27 cellular contexts compared by ENCODE assay signal in genomic region chr1:165858928-165859845, GRCh38. TPM values are rescaled to one million over a fixed set of nuclear protein-coding genes. Genes with fewer than 3 reads are reported as not detected.
DNase-seq lines count a peak whose midpoint lies in the region; ATAC-seq, FAIRE-seq and TF ChIP-seq lines count a peak whose summit lies in the region.
"Had no signal": no experiment of that assay in that cellular context is flagged by ENCODE, and none has a peak within 500 bp of the region (broad histone marks: within the 10 kb centered on the region; RNA-seq: fewer than 3 reads in every experiment).

No MANE protein-coding gene starts in this region.

- H3K27me3 ChIP-seq in GM23248 (replicated peaks; ENCODE audit: insufficient read depth) (no peaks in the 10 kb centered on the region), astrocyte (ENCODE audit: insufficient read depth, low read length) (no peaks in the 10 kb centered on the region), body of pancreas (no peaks in the 10 kb centered on the region)
- H3K27me3 ChIP-seq: spleen, testis had no signal

- H3K9me3 ChIP-seq in GM23248 (ENCODE audit: low read depth) (no peaks in the 10 kb centered on the region), astrocyte (ENCODE audit: insufficient read depth, low read depth, low read length) (no peaks in the 10 kb centered on the region), body of pancreas (no peaks in the 10 kb centered on the region)
- H3K9me3 ChIP-seq: spleen, testis had no signal

- no peak overlapping the region for H2AFZ ChIP-seq in GM23248
- no peak overlapping the region for H2AFZ ChIP-seq in astrocyte (ENCODE audit: low read depth, low read length)

- H3K9me3 Mint-ChIP-seq in astrocyte (ENCODE audit: unreplicated experiment) (no peaks in the 10 kb centered on the region), nephron progenitor cell (peaks cover 16% of the 10 kb centered on the region)
- no peaks in the 10 kb centered on the region for H3K9me3 Mint-ChIP-seq in activated CD4-positive, alpha-beta memory T cell treated with anti-CD3 and anti-CD28 coated beads for 36 hours
- H3K9me3 Mint-ChIP-seq: activated B cell treated with CpG ODN at 0.5 μM for 24 hours; activated naive CD8-positive, alpha-beta T cell treated with anti-CD3 and anti-CD28 coated beads for 36 hours; CD4-positive, CD25-positive, alpha-beta regulatory T cell had no signal

- FAIRE-seq in astrocyte (lab: Jason Lieb, UNC) (no peak), GM12891 (lab: Jason Lieb, UNC) (no peak)

- CTCF ChIA-PET in activated CD4-positive, alpha-beta memory T cell treated with anti-CD3 and anti-CD28 coated beads for 36 hours (lab: Charles Lee), result no interaction called here

- H3K27ac Mint-ChIP-seq in astrocyte (ENCODE audit: unreplicated experiment) (peak overlapping the region; percentile 67), nephron progenitor cell (peak overlapping the region; percentile 25)
- no peak overlapping the region for H3K27ac Mint-ChIP-seq in activated CD4-positive, alpha-beta memory T cell treated with anti-CD3 and anti-CD28 coated beads for 36 hours
- H3K27ac Mint-ChIP-seq: activated B cell treated with CpG ODN at 0.5 μM for 24 hours; activated naive CD8-positive, alpha-beta T cell treated with anti-CD3 and anti-CD28 coated beads for 36 hours had no signal

- H3K4me1 ChIP-seq in GM23248 (ENCODE audit: insufficient read depth) (peaks cover 50% of the 10 kb centered on the region), astrocyte (ENCODE audit: insufficient read depth, low read length) (peaks cover 12% of the 10 kb centered on the region), body of pancreas (peaks cover 55% of the 10 kb centered on the region)
- H3K4me1 ChIP-seq: testis had no signal

- H4K20me1 ChIP-seq in GM23248 (ENCODE audit: insufficient read depth) (no peaks in the 10 kb centered on the region; the same call in 1 of the 2 replicates), astrocyte (ENCODE audit: insufficient read depth, low read length) (peaks cover 72% of the 10 kb centered on the region)

- TF ChIP-seq POLR2A in body of pancreas (IDR thresholded peaks at IDR 0.05) (no peak), GM12891 (IDR thresholded peaks at IDR 0.05; ENCODE audit: low read depth, low read length) (no peak)

- TF ChIP-seq CTCF in astrocyte (IDR thresholded peaks at IDR 0.05; ENCODE audit: insufficient read depth, low read depth, low read length) (no peak), nephron progenitor cell (IDR thresholded peaks at IDR 0.05) (no peak), body of pancreas (IDR thresholded peaks at IDR 0.05) (no peak)

- H3K27ac ChIP-seq in GM23248, result 0 out of 2 replicates have a peak overlapping the region, but pooled peaks have one; percentile 14
- H3K27ac ChIP-seq in astrocyte (ENCODE audit: low read depth, low read length), result no peak overlapping the region
- H3K27ac ChIP-seq in body of pancreas, result peak overlapping the region in 1 of 4 donors; percentile 38
- H3K27ac ChIP-seq: epithelial cell of prostate, spleen, testis had no signal

- peak; percentile 25 for DNase-seq in AG20443 (ENCODE audit: low spot score)
- peak; percentile 20 for DNase-seq in GM23248
- peak; percentile 42 for DNase-seq in astrocyte (ENCODE audit: low read depth)
- no peak for DNase-seq in nephron progenitor cell
- DNase-seq in body of pancreas, result no peak
- DNase-seq in GM12891 (ENCODE audit: insufficient read length, low spot score), result no peak
- DNase-seq in stimulated activated CD4-positive, alpha-beta T cell treated with anti-CD3 and anti-CD28 coated beads, Interleukin-4, amount 100 ng/mL, for 24 hours, result no peak
- no peak for DNase-seq in activated CD4-positive, alpha-beta memory T cell treated with anti-CD3 and anti-CD28 coated beads for 36 hours
- DNase-seq: activated B cell treated with CpG ODN at 0.5 μM for 24 hours; activated CD4-positive, alpha-beta T cell treated with anti-CD3 and anti-CD28 coated beads, Interleukin-2, amount 50 U/mL, for 48 hours; activated effector memory CD4-positive, alpha-beta T cell treated with Interleukin-2 at 50 U/mL for 16 hours; activated naive CD8-positive, alpha-beta T cell treated with anti-CD3 and anti-CD28 coated beads for 36 hours; CD4-positive, CD25-positive, alpha-beta regulatory T cell; cerebellar nuclear complex; GF-D8; GOT3; head of caudate nucleus; KBM-7; naive B cell; nucleus accumbens; RPMI8226; spleen; stimulated activated CD4-positive, alpha-beta T cell treated with anti-CD3 and anti-CD28 coated beads, Interleukin-4, amount 100 ng/mL, for 4 hours; stimulated activated naive CD4-positive, alpha-beta T cell; T-helper 9 cell; testis had no signal

- ATAC-seq in body of pancreas, result no peak

- H3K4me1 Mint-ChIP-seq in astrocyte (ENCODE audit: low read depth, unreplicated experiment), result peaks cover 63% of the 10 kb centered on the region
- peaks cover 56% of the 10 kb centered on the region for H3K4me1 Mint-ChIP-seq in nephron progenitor cell
- H3K4me1 Mint-ChIP-seq in activated CD4-positive, alpha-beta memory T cell treated with anti-CD3 and anti-CD28 coated beads for 36 hours (ENCODE audit: low read depth), result peaks cover 3% of the 10 kb centered on the region

- no peaks in the 10 kb centered on the region for H3K36me3 ChIP-seq in GM23248 (ENCODE audit: low read depth)
- no peaks in the 10 kb centered on the region for H3K36me3 ChIP-seq in astrocyte (ENCODE audit: insufficient read depth, low read length)
- H3K36me3 ChIP-seq in body of pancreas (replicated peaks in 1 of 2; ENCODE audit: insufficient read depth in 1 of 2, low read depth in 2 of 2), result no peaks in the 10 kb centered on the region
- H3K36me3 ChIP-seq: spleen had no signal

- POLR2A ChIA-PET in activated CD4-positive, alpha-beta memory T cell treated with anti-CD3 and anti-CD28 coated beads for 36 hours (lab: Charles Lee), result no interaction called here

- no peak overlapping the region for H3K4me3 ChIP-seq in GM23248
- H3K4me3 ChIP-seq in astrocyte (ENCODE audit: insufficient read depth, low read depth, low read length), result no peak overlapping the region
- no peak overlapping the region for H3K4me3 ChIP-seq in body of pancreas
- H3K4me3 ChIP-seq: spleen, testis had no signal

- peak overlapping the region; percentile 40 for H3K4me3 Mint-ChIP-seq in astrocyte (ENCODE audit: unreplicated experiment)
- no peak overlapping the region for H3K4me3 Mint-ChIP-seq in nephron progenitor cell
- no peak overlapping the region for H3K4me3 Mint-ChIP-seq in activated CD4-positive, alpha-beta memory T cell treated with anti-CD3 and anti-CD28 coated beads for 36 hours
- H3K4me3 Mint-ChIP-seq: activated B cell treated with CpG ODN at 0.5 μM for 24 hours; activated naive CD8-positive, alpha-beta T cell treated with anti-CD3 and anti-CD28 coated beads for 36 hours; CD4-positive, CD25-positive, alpha-beta regulatory T cell; naive B cell had no signal

- intact Hi-C loops in body of pancreas (cut with DNase I), result no loop called here
- intact Hi-C loops in activated CD4-positive, alpha-beta memory T cell treated with anti-CD3 and anti-CD28 coated beads for 36 hours (cut with micrococcal nuclease), result no loop called here

- WGBS in GM23248 (ENCODE audit: low coverage in 1 of 2, low lambda C conversion rate in 2 of 2, missing lambda C conversion rate in 2 of 2), 2 experiments, result 88 to 90% methylated on average over 9 to 11 of the region's 11 CpGs
- 68 to 73% methylated on average over 11 of the region's 11 CpGs for WGBS in body of pancreas, 2 donors

- H3K9me2 ChIP-seq in GM23248 (ENCODE audit: insufficient read depth), result no peaks in the 10 kb centered on the region

- H3F3A ChIP-seq in GM23248 (ENCODE audit: insufficient read depth), result peaks cover 26% of the 10 kb centered on the region

- H3K79me2 ChIP-seq in GM23248 (ENCODE audit: insufficient read depth), result peaks cover 97% of the 10 kb centered on the region
- H3K79me2 ChIP-seq in astrocyte (ENCODE audit: insufficient read depth, low read length), result peaks cover 91% of the 10 kb centered on the region

- no peak overlapping the region for H3K9ac ChIP-seq in GM23248
- no peak overlapping the region for H3K9ac ChIP-seq in astrocyte (ENCODE audit: low read length)

- H3K27me3 Mint-ChIP-seq in astrocyte (ENCODE audit: low read depth, unreplicated experiment) (no peaks in the 10 kb centered on the region), nephron progenitor cell (ENCODE audit: low read depth, poor library complexity) (no peaks in the 10 kb centered on the region)
- no peaks in the 10 kb centered on the region for H3K27me3 Mint-ChIP-seq in activated CD4-positive, alpha-beta memory T cell treated with anti-CD3 and anti-CD28 coated beads for 36 hours
- H3K27me3 Mint-ChIP-seq: activated B cell treated with CpG ODN at 0.5 μM for 24 hours, naive B cell had no signal

- in situ Hi-C loops in GM23248 (cut with MboI), result no loop called here

- H3K4me2 ChIP-seq in GM23248 (ENCODE audit: unreplicated experiment) (no peak overlapping the region), astrocyte (ENCODE audit: low read length) (no peak overlapping the region)

- H3K36me3 Mint-ChIP-seq in astrocyte (ENCODE audit: low read depth, unreplicated experiment) (peaks cover 5% of the 10 kb centered on the region), nephron progenitor cell (ENCODE audit: low read depth) (peaks cover 35% of the 10 kb centered on the region)
- no peaks in the 10 kb centered on the region for H3K36me3 Mint-ChIP-seq in activated CD4-positive, alpha-beta memory T cell treated with anti-CD3 and anti-CD28 coated beads for 36 hours
- H3K36me3 Mint-ChIP-seq: CD4-positive, CD25-positive, alpha-beta regulatory T cell; naive B cell had no signal

TF ChIP-seq in GM12891, 5 proteins besides CTCF, POLR2A, EP300 and RAD21:
- TF ChIP-seq POLR2AphosphoS5 (IDR thresholded peaks at IDR 0.05; ENCODE audit: low read depth, low read length), result no peak
- no peak for TF ChIP-seq PAX5 (IDR thresholded peaks at IDR 0.05; ENCODE audit: insufficient read depth, low read length, severe bottlenecking)
- TF ChIP-seq TAF1 (IDR thresholded peaks at IDR 0.05; ENCODE audit: low read depth, low read length), result no peak
- no peak for TF ChIP-seq SPI1 (IDR thresholded peaks at IDR 0.05; ENCODE audit: low read depth, low read length)
- TF ChIP-seq POU2F2 (IDR thresholded peaks at IDR 0.05; ENCODE audit: low read depth, low read length), result no peak

RNA-seq across cellular contexts. Expression of gene UCK2, which starts 31.8 kb away (rescaled TPM):
- total RNA-seq in GM23248 (2014; rRNA removed; shearing (Covaris generic)), result 75.4 and 81.9 TPM in 2 replicates
- 75.1 and 78.2 TPM in 2 replicates for polyA plus RNA-seq in GM23248 (2016; fragmentation: Nextera tagmentation; extraction: Ambion mirVana)
- total RNA-seq in astrocyte (111 TPM in 2 replicates), body of pancreas (10 to 100 TPM; 23.3 to 27.4 TPM)
- polyA plus RNA-seq in GM12891 (2012; ENCODE audit: low read depth, missing spikeins), result 32.8 TPM
- total RNA-seq in activated CD4-positive, alpha-beta memory T cell treated with anti-CD3 and anti-CD28 coated beads for 36 hours, result 10 to 100 TPM; 60.1 to 61.8 TPM

Comparison
In these comparisons a context has a peak if more than half of its experiments do, and no peak if none do; other contexts are left out.
1. DNase-seq: peak in AG20443 (single experiment), GM23248 (single experiment) and astrocyte (single experiment); none in nephron progenitor cell (single experiment), body of pancreas (0 of 4), GM12891 (single experiment), stimulated activated CD4-positive, alpha-beta T cell treated with anti-CD3 and anti-CD28 coated beads, Interleukin-4, amount 100 ng/mL, for 24 hours (single experiment) and activated CD4-positive, alpha-beta memory T cell treated with anti-CD3 and anti-CD28 coated beads for 36 hours (single experiment).